Comparison of ENCODE assay signal across 25 cellular contexts in genomic region chr6:138382498-138383265, GRCh38. TPM values are rescaled to one million over a fixed set of nuclear protein-coding genes. Genes with fewer than 3 reads are reported as not detected.
DNase-seq lines count a peak whose midpoint lies in the region; ATAC-seq, FAIRE-seq and TF ChIP-seq lines count a peak whose summit lies in the region.
"Had no signal": no experiment of that assay in that cellular context is flagged by ENCODE, and none has a peak within 500 bp of the region (broad histone marks: within the 10 kb centered on the region; RNA-seq: fewer than 3 reads in every experiment).

No MANE protein-coding gene starts in this region.

- H2AFZ ChIP-seq in HepG2 (ENCODE audit: low read length): no peak overlapping the region

- H3K27me3 ChIP-seq in HepG2 (ENCODE audit: control insufficient read depth in 1 of 2, insufficient read depth in 2 of 2, low read length in 2 of 2): no peaks in the 10 kb centered on the region; a peak in 1 of 5 replicates
- H3K27me3 ChIP-seq in right lobe of liver: no peaks in the 10 kb centered on the region
- H3K27me3 ChIP-seq in WERI-Rb-1 (ENCODE audit: insufficient read depth, low read depth, severe bottlenecking): no peaks in the 10 kb centered on the region
- H3K27me3 ChIP-seq in prostate gland (replicated peaks; ENCODE audit: insufficient read depth): no peaks in the 10 kb centered on the region

- no peaks in the 10 kb centered on the region for H3K36me3 Mint-ChIP-seq in HFFc6 (ENCODE audit: low read depth)
- H3K36me3 Mint-ChIP-seq: CD8-positive, alpha-beta T cell had no signal

- no peak for TF ChIP-seq EP300 in HepG2 (IDR thresholded peaks at IDR 0.05; ENCODE audit: low read depth in 2 of 2, low read length in 2 of 2)
- no peak for TF ChIP-seq EP300 in HepG2 (CRISPR knock-in tag; IDR thresholded peaks at IDR 0.05; ENCODE audit: borderline replicate concordance)

- no peaks in the 10 kb centered on the region for H3K79me2 ChIP-seq in HepG2 (ENCODE audit: insufficient read depth, low read length)

- H3K4me1 ChIP-seq in HepG2 (ENCODE audit: insufficient read depth, low read length): peaks cover 19% of the 10 kb centered on the region
- peaks cover 0 to 21% (median 7%) of the 10 kb centered on the region in 4 donors for H3K4me1 ChIP-seq in right lobe of liver
- H3K4me1 ChIP-seq in prostate gland (replicated peaks): no peaks in the 10 kb centered on the region
- H3K4me1 ChIP-seq: tibial artery had no signal

- CTCF ChIA-PET in HepG2 (lab: Yijun Ruan, JAX; ENCODE audit: low intra/inter-chr PET ratio, low total read pairs): no interaction called here

- no peaks in the 10 kb centered on the region for H3K9me3 ChIP-seq in HepG2 (ENCODE audit: low read length)
- no peaks in the 10 kb centered on the region for H3K9me3 ChIP-seq in right lobe of liver
- no peaks in the 10 kb centered on the region for H3K9me3 ChIP-seq in WERI-Rb-1 (ENCODE audit: severe bottlenecking)
- no peaks in the 10 kb centered on the region for H3K9me3 ChIP-seq in prostate gland
- H3K9me3 ChIP-seq: tibial artery had no signal

- TF ChIP-seq POLR2A in HepG2 (IDR thresholded peaks at IDR 0.05; ENCODE audit: insufficient read depth in 1 of 2, low read depth in 2 of 2, low read length in 2 of 2): no peak
- no peak for TF ChIP-seq POLR2A in right lobe of liver (IDR thresholded peaks at IDR 0.05)
- TF ChIP-seq POLR2A in prostate gland (IDR thresholded peaks at IDR 0.05): no peak

- BruUV-seq in HepG2 (replicated peaks; lab: Mats Ljungman, UMichigan): no TSS peak

- WGBS in HepG2 (ENCODE audit: low lambda C conversion rate): 44% methylated on average over 8 of the region's 8 CpGs
- 71% methylated on average over 2 of the region's 8 CpGs for WGBS in right lobe of liver (ENCODE audit: insufficient coverage, low coverage, low lambda C conversion rate, missing lambda C conversion rate)
- 83% methylated on average over 8 of the region's 8 CpGs for WGBS in prostate gland

- ATAC-seq in HepG2 (peak; percentile 87), right lobe of liver (no peak)
- ATAC-seq: CD8-positive, alpha-beta T cell; PC-3 had no signal

- in situ Hi-C loops in HepG2 (cut with HindIII; ENCODE audit: extremely low pct_ligation_motif_present, low pct_unique_long_range_greater_than_20kb): no loop called here

- intact Hi-C loops in HepG2 (cut with micrococcal nuclease; ENCODE audit: unreplicated experiment) (no loop called here), right lobe of liver (cut with DNase I) (no loop called here), prostate gland (cut with DNase I) (no loop called here)

- POLR2A ChIA-PET in HepG2 (lab: Yijun Ruan, JAX): no interaction called here

- no peak overlapping the region for H3K27ac Mint-ChIP-seq in HFFc6
- H3K27ac Mint-ChIP-seq: CD8-positive, alpha-beta T cell; T-helper 2 cell treated with Interferon-gamma antibody and Interleukin-4, amounts not matched to agents 5 μg/mL and 100 μg/mL, for 36 hours had no signal

- H3K27me3 Mint-ChIP-seq in HFFc6 (ENCODE audit: insufficient read depth): peaks cover 6% of the 10 kb centered on the region

- no peak overlapping the region for H3K9ac ChIP-seq in HepG2 (ENCODE audit: insufficient read depth, low read depth, low read length)

- H3K4me2 ChIP-seq in HepG2 (ENCODE audit: low read depth, low read length): no peak overlapping the region

- H3K4me1 Mint-ChIP-seq in HFFc6 (ENCODE audit: low read depth): no peaks in the 10 kb centered on the region

- FAIRE-seq in HepG2 (lab: Jason Lieb, UNC): no peak

- H3K4me3 ChIP-seq in HepG2 (replicated peaks in 1 of 3; ENCODE audit: insufficient read depth in 1 of 3, low read depth in 2 of 3, low read length in 3 of 3) (no peak overlapping the region), right lobe of liver (no peak overlapping the region), WERI-Rb-1 (ENCODE audit: low read depth, low read length) (no peak overlapping the region), prostate gland (no peak overlapping the region)
- H3K4me3 ChIP-seq: tibial artery had no signal

- H3K36me3 ChIP-seq in HepG2 (replicated peaks in 1 of 2; ENCODE audit: control insufficient read depth in 1 of 2, insufficient read depth in 2 of 2, low read length in 2 of 2): no peaks in the 10 kb centered on the region
- no peaks in the 10 kb centered on the region for H3K36me3 ChIP-seq in right lobe of liver
- H3K36me3 ChIP-seq in WERI-Rb-1: no peaks in the 10 kb centered on the region
- H3K36me3 ChIP-seq in prostate gland: no peaks in the 10 kb centered on the region
- H3K36me3 ChIP-seq: tibial artery had no signal

- TF ChIP-seq RAD21 in HepG2 (CRISPR knock-in tag; IDR thresholded peaks at IDR 0.05): no peak

- TF ChIP-seq CTCF in HepG2 (CRISPR knock-in tag; IDR thresholded peaks at IDR 0.05) (0 out of 2 replicates have a peak, but pooled peaks have one; percentile 6), right lobe of liver (IDR thresholded peaks at IDR 0.05) (no peak), WERI-Rb-1 (IDR thresholded peaks at IDR 0.05; ENCODE audit: low read depth, low read length) (peak; percentile 34), prostate gland (IDR thresholded peaks at IDR 0.05) (no peak), HFFc6 (IDR thresholded peaks at IDR 0.05) (no peak)

- no peaks in the 10 kb centered on the region for H4K20me1 ChIP-seq in HepG2 (ENCODE audit: insufficient read depth, low read length)

- H3K27ac ChIP-seq in HepG2 (ENCODE audit: extremely low read length, insufficient read depth, low read length): no peak overlapping the region
- H3K27ac ChIP-seq in right lobe of liver: no peak overlapping the region
- no peak overlapping the region for H3K27ac ChIP-seq in WERI-Rb-1
- peak overlapping the region in 1 of 2 donors; percentile 30 for H3K27ac ChIP-seq in prostate gland
- H3K27ac ChIP-seq: tibial artery had no signal

- no peaks in the 10 kb centered on the region for H3K9me3 Mint-ChIP-seq in HFFc6
- H3K9me3 Mint-ChIP-seq: CD8-positive, alpha-beta T cell; T-helper 2 cell treated with Interferon-gamma antibody and Interleukin-4, amounts not matched to agents 5 μg/mL and 100 μg/mL, for 36 hours had no signal

- DNase-seq in HepG2 (ENCODE audit: low spot score) (no peak), right lobe of liver (no peak), WERI-Rb-1 (no peak), iPS-NIHi7 (ENCODE audit: extremely low spot score) (peak; percentile 46), DMS114 treated with DMSO at 0.1 percent for 48 hours (lab: John Stamatoyannopoulos, UW; ENCODE audit: unreplicated experiment) (no peak), prostate gland (ENCODE audit: low spot score) (no peak), HFFc6 (no peak), Kasumi-1 (lab: John Stamatoyannopoulos, UW) (no peak)
- DNase-seq: activated CD4-positive, CD25-positive, alpha-beta regulatory T cell treated with anti-CD3 and anti-CD28 coated beads, Interleukin-2, amount 50 U/mL, for 72 hours; activated effector memory CD4-positive, alpha-beta T cell treated with anti-CD3 and anti-CD28 coated beads, Interleukin-2, amount 50 U/mL, for 16 hours; amygdala; CD8-positive, alpha-beta T cell; EL; GOT3; midbrain; NCI-H1092; NCI-H2107; NCI-H526 treated with DMSO at 0.1 percent for 48 hours; PC-3; right cardiac atrium; stimulated activated naive CD4-positive, alpha-beta T cell; tibial artery had no signal

- no peak overlapping the region for H3K4me3 Mint-ChIP-seq in HFFc6
- H3K4me3 Mint-ChIP-seq: CD8-positive, alpha-beta T cell; T-helper 2 cell treated with Interferon-gamma antibody and Interleukin-4, amounts not matched to agents 5 μg/mL and 100 μg/mL, for 36 hours had no signal

RNA-seq across cellular contexts. Expression of gene SMIM28, which starts 5.0 kb away (rescaled TPM):
- total RNA-seq in HepG2 (2016; rRNA removed; fragmentation: Illumina TruSeq; extraction: Trizol): not detected in 2 replicates
- not detected in 2 replicates for total RNA-seq in HepG2 (2016; cell fraction: cytosol; rRNA removed; fragmentation: Illumina TruSeq; extraction: Trizol; ENCODE audit: low read depth)
- total RNA-seq in HepG2 (2016; cell fraction: insoluble cytoplasmic fraction; rRNA removed; fragmentation: Illumina TruSeq; extraction: Trizol): not detected in 2 replicates
- not detected in 2 replicates for total RNA-seq in HepG2 (2016; cell fraction: membrane; rRNA removed; fragmentation: Illumina TruSeq; extraction: Trizol)
- total RNA-seq in HepG2 (2016; cell fraction: nucleus; rRNA removed; fragmentation: Illumina TruSeq; extraction: Trizol): not detected in 2 replicates
- polyA plus RNA-seq in HepG2 (2011; rRNA removed): not detected in 2 replicates
- not detected in 2 replicates for polyA plus RNA-seq in HepG2 (2011; cell fraction: cytosol; rRNA removed)
- polyA plus RNA-seq in HepG2 (2011; cell fraction: nucleus; rRNA removed): not detected in 2 replicates
- polyA plus RNA-seq in HepG2 (2012): not detected in 2 replicates
- not detected in 2 replicates for polyA plus RNA-seq in HepG2 (2016; cell fraction: cytosol; fragmentation: Illumina TruSeq; extraction: Trizol; ENCODE audit: low read depth)
- not detected in 2 replicates for polyA plus RNA-seq in HepG2 (2016; cell fraction: insoluble cytoplasmic fraction; fragmentation: Illumina TruSeq; extraction: Trizol; ENCODE audit: low read depth)
- polyA plus RNA-seq in HepG2 (2016; cell fraction: membrane; fragmentation: Illumina TruSeq; extraction: Trizol; ENCODE audit: low read depth): not detected in 2 replicates
- polyA plus RNA-seq in HepG2 (2016; cell fraction: nucleus; fragmentation: Illumina TruSeq; extraction: Trizol; ENCODE audit: insufficient read depth, low read depth): not detected in 2 replicates
- polyA minus RNA-seq in HepG2 (2011; rRNA and poly(A)+ RNA removed; ENCODE audit: low replicate concordance): not detected in 2 replicates
- not detected in 2 replicates for polyA minus RNA-seq in HepG2 (2011; cell fraction: cytosol; rRNA and poly(A)+ RNA removed)
- polyA minus RNA-seq in HepG2 (2011; cell fraction: nucleus; rRNA and poly(A)+ RNA removed): not detected in 2 replicates
- not detected for total RNA-seq in right lobe of liver
- not detected for total RNA-seq in prostate gland
- not detected for total RNA-seq in HFFc6 (2021; fragmentation: NEBNext Ultra II Directional; extraction: Animal tissue kit (Norgen Biotek cat#: 25700))
- total RNA-seq: CD8-positive, alpha-beta T cell; cerebellum; kidney epithelial cell; PC-3; right cardiac atrium had no signal
- polyA plus RNA-seq: right cardiac atrium had no signal

RNA-seq across cellular contexts. Expression of gene HEBP2, which starts 21.3 kb away (rescaled TPM):
- total RNA-seq in HepG2 (2016; rRNA removed; fragmentation: Illumina TruSeq; extraction: Trizol): 63.5 and 72.8 TPM in 2 replicates
- 166 and 170 TPM in 2 replicates for total RNA-seq in HepG2 (2016; cell fraction: cytosol; rRNA removed; fragmentation: Illumina TruSeq; extraction: Trizol; ENCODE audit: low read depth)
- 59.3 and 73.4 TPM in 2 replicates for total RNA-seq in HepG2 (2016; cell fraction: insoluble cytoplasmic fraction; rRNA removed; fragmentation: Illumina TruSeq; extraction: Trizol)
- total RNA-seq in HepG2 (2016; cell fraction: membrane; rRNA removed; fragmentation: Illumina TruSeq; extraction: Trizol): 169 and 174 TPM in 2 replicates
- 26.7 and 33.2 TPM in 2 replicates for total RNA-seq in HepG2 (2016; cell fraction: nucleus; rRNA removed; fragmentation: Illumina TruSeq; extraction: Trizol)
- 13.5 and 16.0 TPM in 2 replicates for polyA plus RNA-seq in HepG2 (2011; rRNA removed)
- polyA plus RNA-seq in HepG2 (2011; cell fraction: cytosol; rRNA removed): 10.7 and 20.4 TPM in 2 replicates
- polyA plus RNA-seq in HepG2 (2011; cell fraction: nucleus; rRNA removed): 8.3 and 8.5 TPM in 2 replicates
- 22.1 and 42.4 TPM in 2 replicates for polyA plus RNA-seq in HepG2 (2012)
- polyA plus RNA-seq in HepG2 (2016; cell fraction: cytosol; fragmentation: Illumina TruSeq; extraction: Trizol; ENCODE audit: low read depth): 232 and 243 TPM in 2 replicates
- polyA plus RNA-seq in HepG2 (2016; cell fraction: insoluble cytoplasmic fraction; fragmentation: Illumina TruSeq; extraction: Trizol; ENCODE audit: low read depth): 51.6 and 57.6 TPM in 2 replicates
- 144 and 151 TPM in 2 replicates for polyA plus RNA-seq in HepG2 (2016; cell fraction: membrane; fragmentation: Illumina TruSeq; extraction: Trizol; ENCODE audit: low read depth)
- polyA plus RNA-seq in HepG2 (2016; cell fraction: nucleus; fragmentation: Illumina TruSeq; extraction: Trizol; ENCODE audit: insufficient read depth, low read depth): 47.5 and 48.3 TPM in 2 replicates
- polyA minus RNA-seq in HepG2 (2011; rRNA and poly(A)+ RNA removed; ENCODE audit: low replicate concordance): 0.23 and 2.4 TPM in 2 replicates
- 4.3 and 5.5 TPM in 2 replicates for polyA minus RNA-seq in HepG2 (2011; cell fraction: cytosol; rRNA and poly(A)+ RNA removed)
- 8.5 and 8.8 TPM in 2 replicates for polyA minus RNA-seq in HepG2 (2011; cell fraction: nucleus; rRNA and poly(A)+ RNA removed)
- total RNA-seq in right lobe of liver: 10 to 100 TPM; 37.3 to 69.2 (median 53.0) TPM
- 100 to 1,000 TPM in 1 of 2 donors, 10 to 100 TPM in 1; 95.4 to 187 TPM for total RNA-seq in prostate gland
- total RNA-seq in HFFc6 (2021; fragmentation: NEBNext Ultra II Directional; extraction: Animal tissue kit (Norgen Biotek cat#: 25700)): 10 to 100 TPM; 39.7 to 48.4 (median 44.9) TPM

Comparison
In these comparisons a context has a peak if more than half of its experiments do, and no peak if none do; other contexts are left out.
1. CTCF ChIP-seq: peak in HepG2 (single experiment) and WERI-Rb-1 (single experiment); none in right lobe of liver (0 of 4), prostate gland (0 of 4) and HFFc6 (single experiment).